Comparison of ENCODE assay signal across 30 cellular contexts in genomic region chr13:110332750-110333149, GRCh38. TPM values are rescaled to one million over a fixed set of nuclear protein-coding genes. Genes with fewer than 3 reads are reported as not detected.
DNase-seq lines count a peak whose midpoint lies in the region; ATAC-seq, FAIRE-seq and TF ChIP-seq lines count a peak whose summit lies in the region.
"Had no signal": no experiment of that assay in that cellular context is flagged by ENCODE, and none has a peak within 500 bp of the region (broad histone marks: within the 10 kb centered on the region; RNA-seq: fewer than 3 reads in every experiment).

No MANE protein-coding gene starts in this region.

- no peak overlapping the region for H3K27ac ChIP-seq in A549
- peak overlapping the region; percentile 87 for H3K27ac ChIP-seq in rectal smooth muscle tissue (ENCODE audit: low read depth, low read length)
- H3K27ac ChIP-seq in upper lobe of right lung = no peak overlapping the region
- H3K27ac ChIP-seq: C4-2B, colonic mucosa, epithelial cell of prostate, lower lobe of right lung, ovary, WERI-Rb-1 had no signal

- H3K4me3 ChIP-seq in A549 (no peak overlapping the region), astrocyte of the spinal cord (ENCODE audit: low read depth, low read length) (no peak overlapping the region), rectal smooth muscle tissue (ENCODE audit: low read length) (no peak overlapping the region), upper lobe of right lung (no peak overlapping the region)
- H3K4me3 ChIP-seq: colonic mucosa, heart left ventricle, lower lobe of right lung, ovary had no signal

- intact Hi-C loops in upper lobe of right lung (cut with DNase I) = no loop called here

- H3K4me1 ChIP-seq in A549 (peaks cover 14% of the 10 kb centered on the region; the same call in 1 of the 3 replicates), rectal smooth muscle tissue (ENCODE audit: control insufficient read depth, insufficient read depth, low read length) (peaks cover 77% of the 10 kb centered on the region), upper lobe of right lung (peaks cover 22% of the 10 kb centered on the region)
- H3K4me1 ChIP-seq: colonic mucosa had no signal

- DNase-seq in A549 (ENCODE audit: low read depth in 1 of 2, low spot score in 1 of 2) (no peak), astrocyte of the spinal cord (ENCODE audit: low read depth, low spot score) (peak; percentile 60), glomerular visceral epithelial cell (ENCODE audit: extremely low spot score) (peak; percentile 56), upper lobe of right lung (no peak)
- no peak for DNase-seq in activated T-cell treated with anti-CD3 and anti-CD28 coated beads, Interleukin-2, amount 50 U/mL, for 1 hour
- DNase-seq: 8988T; activated CD4-positive, alpha-beta T cell treated with anti-CD3 and anti-CD28 coated beads for 4 hours; activated CD8-positive, alpha-beta T cell treated with anti-CD3 and anti-CD28 coated beads, Interleukin-2, amount 10 ng/mL, durations not matched to agents 7 days and 5 days; activated naive CD4-positive, alpha-beta T cell treated with anti-CD3 and anti-CD28 coated beads, Interleukin-2, amount 50 U/mL, for 16 hours; amniotic stem cell; Caco-2; colonic mucosa; DMS53; effector CD8-positive, alpha-beta T cell; lower lobe of right lung; nephron progenitor cell; right cardiac atrium; stimulated activated CD4-positive, alpha-beta T cell treated with anti-CD3 and anti-CD28 coated beads, Interleukin-2, amount 100 ng/mL, for 48 hours; WERI-Rb-1 had no signal

- in situ Hi-C loops in astrocyte of the spinal cord (cut with HindIII; ENCODE audit: low sequenced_read_pairs) = no loop called here

- no peak for TF ChIP-seq CTCF in A549 (IDR thresholded peaks at IDR 0.05)
- no peak for TF ChIP-seq CTCF in astrocyte of the spinal cord (IDR thresholded peaks at IDR 0.05; ENCODE audit: low read depth, low read length)
- TF ChIP-seq CTCF in upper lobe of right lung (IDR thresholded peaks at IDR 0.05) = no peak

- CTCF ChIA-PET in A549 (lab: Yijun Ruan, JAX) = no interaction called here

- no peak for TF ChIP-seq EP300 in A549 (IDR thresholded peaks at IDR 0.05)

- H3K36me3 ChIP-seq in rectal smooth muscle tissue (ENCODE audit: control insufficient read depth, insufficient read depth, low read length) (peaks cover 3% of the 10 kb centered on the region), upper lobe of right lung (no peaks in the 10 kb centered on the region)
- H3K36me3 ChIP-seq: colonic mucosa, ovary, WERI-Rb-1 had no signal

- no peak for TF ChIP-seq POLR2A in A549 (IDR thresholded peaks at IDR 0.05; ENCODE audit: low read length)

- WGBS in A549 (ENCODE audit: missing lambda C conversion rate) = 100% methylated on average over 2 of the region's 2 CpGs

- no peak for ATAC-seq in A549
- no peak for ATAC-seq in GM19452 (IDR thresholded peaks at IDR 0.05; ENCODE audit: unreplicated experiment)
- no peak for ATAC-seq in GM18502 (IDR thresholded peaks at IDR 0.05; ENCODE audit: poor library complexity, unreplicated experiment)
- ATAC-seq in upper lobe of right lung = no peak
- ATAC-seq: activated CD8-positive, alpha-beta T cell treated with anti-CD3 and anti-CD28 coated beads, Interleukin-2, amount 10 ng/mL, durations not matched to agents 7 days and 5 days; heart left ventricle; lower lobe of right lung; right cardiac atrium had no signal

- no peak overlapping the region for H3K9ac ChIP-seq in rectal smooth muscle tissue (ENCODE audit: low read length)

- H3K9me3 ChIP-seq in A549 (no peaks in the 10 kb centered on the region), upper lobe of right lung (no peaks in the 10 kb centered on the region)
- H3K9me3 ChIP-seq: Caco-2, colonic mucosa, heart left ventricle, lower lobe of right lung, ovary had no signal

- FAIRE-seq in A549 (lab: Jason Lieb, UNC) = no peak
- FAIRE-seq: bronchial epithelial cell, RCC 7860 had no signal

- H3K27me3 ChIP-seq in rectal smooth muscle tissue (ENCODE audit: control insufficient read depth, insufficient read depth, low read length) (no peaks in the 10 kb centered on the region), upper lobe of right lung (no peaks in the 10 kb centered on the region)
- H3K27me3 ChIP-seq: colonic mucosa, heart left ventricle, ovary had no signal

- TF ChIP-seq RAD21 in A549 (conservative IDR thresholded peaks at IDR 0.05 in 1 of 2, IDR thresholded peaks at IDR 0.05 in 1 of 2) = no peak

- POLR2A ChIA-PET in A549 (lab: Yijun Ruan, JAX) = no interaction called here

- H3K4me2 ChIP-seq in A549 = no peak overlapping the region

TF ChIP-seq in A549, 52 proteins besides CTCF, POLR2A, EP300 and RAD21:
- no peak for TF ChIP-seq EHF (CRISPR knock-in tag; IDR thresholded peaks at IDR 0.05)
- no peak for TF ChIP-seq FOSB (CRISPR knock-in tag; IDR thresholded peaks at IDR 0.05)
- no peak for TF ChIP-seq BHLHE40 (IDR thresholded peaks at IDR 0.05; ENCODE audit: low read depth, low read length)
- TF ChIP-seq MAFK (IDR thresholded peaks at IDR 0.05; ENCODE audit: partially characterized antibody) = peak; percentile 1
- no peak for TF ChIP-seq USF2 (IDR thresholded peaks at IDR 0.05)
- no peak for TF ChIP-seq PBX3 (IDR thresholded peaks at IDR 0.05)

RNA-seq across cellular contexts. Expression of gene COL4A2, which starts 25.7 kb away (rescaled TPM):
- polyA plus RNA-seq in A549 (2011; rRNA removed) = 36.2 and 46.9 TPM in 2 replicates
- polyA plus RNA-seq in A549 (2012; cell fraction: cytosol; rRNA removed) = 54.3 and 88.3 TPM in 2 replicates
- polyA plus RNA-seq in A549 (2012; cell fraction: nucleus; rRNA removed) = 415 and 541 TPM in 2 replicates
- 112 to 122 TPM (median 119 TPM) in 3 replicates for polyA plus RNA-seq in A549 (2017; fragmentation: RNase III; extraction: RNeasy Plus Mini Kit Qiagen cat#74134 plus additional on column Dnase treatment)
- 56.5 and 110 TPM in 2 replicates for polyA minus RNA-seq in A549 (2011; rRNA and poly(A)+ RNA removed)
- total RNA-seq in upper lobe of right lung = 273 TPM
- total RNA-seq: activated CD8-positive, alpha-beta T cell treated with anti-CD3 and anti-CD28 coated beads, Interleukin-2, amount 10 ng/mL, durations not matched to agents 7 days and 5 days; activated T-helper 2 cell treated with anti-CD3 and anti-CD28 coated beads, Interferon-gamma antibody, Interleukin-2, Interleukin-4, amounts not matched to agents 10 μg/mL and 5 μg/mL and 100 μg/mL, durations not matched to agents 14 hours and 24 hours and 36 hours had no signal
- polyA plus RNA-seq: IgD-negative memory B cell had no signal

RNA-seq across cellular contexts. Expression of gene COL4A1, which starts 25.8 kb away (rescaled TPM):
- polyA plus RNA-seq in A549 (2011; rRNA removed) (23.8 and 24.3 TPM in 2 replicates), A549 (2017; fragmentation: RNase III; extraction: RNeasy Plus Mini Kit Qiagen cat#74134 plus additional on column Dnase treatment) (70.9 to 71.4 TPM (median 71.3 TPM) in 3 replicates)
- 12.5 and 16.6 TPM in 2 replicates for polyA plus RNA-seq in A549 (2012; cell fraction: cytosol; rRNA removed)
- 47.7 and 57.6 TPM in 2 replicates for polyA plus RNA-seq in A549 (2012; cell fraction: nucleus; rRNA removed)
- polyA minus RNA-seq in A549 (2011; rRNA and poly(A)+ RNA removed) = 32.9 and 42.4 TPM in 2 replicates
- 242 TPM for total RNA-seq in upper lobe of right lung
- total RNA-seq: activated CD8-positive, alpha-beta T cell treated with anti-CD3 and anti-CD28 coated beads, Interleukin-2, amount 10 ng/mL, durations not matched to agents 7 days and 5 days; activated T-helper 2 cell treated with anti-CD3 and anti-CD28 coated beads, Interferon-gamma antibody, Interleukin-2, Interleukin-4, amounts not matched to agents 10 μg/mL and 5 μg/mL and 100 μg/mL, durations not matched to agents 14 hours and 24 hours and 36 hours had no signal
- polyA plus RNA-seq: IgD-negative memory B cell had no signal

Comparison
In these comparisons a context has a peak if more than half of its experiments do, and no peak if none do; other contexts are left out.
1. DNase-seq: peak in astrocyte of the spinal cord (single experiment) and glomerular visceral epithelial cell (single experiment); none in A549 (0 of 2), activated T-cell treated with anti-CD3 and anti-CD28 coated beads, Interleukin-2, amount 50 U/mL, for 1 hour (single experiment) and upper lobe of right lung (single experiment).